7 cellular contexts compared by ENCODE assay signal in genomic region chr6:56940463-56940862, GRCh38.
"Had no signal": no experiment of that assay in that cellular context is flagged by ENCODE, and none has a peak within 500 bp of the region (broad histone marks: within the 10 kb centered on the region; RNA-seq: fewer than 3 reads in every experiment).

No MANE protein-coding gene starts in this region.

- H3K4me3 ChIP-seq: GM12878 had no signal

- DNase-seq: GDM1, GF-D8 had no signal

- FAIRE-seq: GM12878, GM12891, GM12892, GM18507, GM19239 had no signal

- ATAC-seq: GM12878 had no signal
